ENCODE assay signal across 18 cellular contexts in genomic region chr11:71248251-71248570, GRCh38. TPM values are rescaled to one million over a fixed set of nuclear protein-coding genes. Genes with fewer than 3 reads are reported as not detected.
A peak's percentile ranks its signal among the peaks of the same experiment; 100 is the strongest.
DNase-seq lines count a peak whose midpoint lies in the region; ATAC-seq and TF ChIP-seq lines count a peak whose summit lies in the region.
"Had no signal": no experiment of that assay in that cellular context is flagged by ENCODE, and none has a peak within 500 bp of the region (broad histone marks: within the 10 kb centered on the region; RNA-seq: fewer than 3 reads in every experiment).

No MANE protein-coding gene starts in this region.

- no peak overlapping the region for H2BK5ac ChIP-seq in mesenchymal stem cell (ENCODE audit: low read depth, low read length, poor library complexity, severe bottlenecking)

- no peak overlapping the region for H4K91ac ChIP-seq in mesenchymal stem cell (ENCODE audit: low read length)

- no peak overlapping the region for H3K14ac ChIP-seq in mesenchymal stem cell (ENCODE audit: low read length in 2 of 2)

- H2BK15ac ChIP-seq in mesenchymal stem cell (ENCODE audit: low read depth, poor library complexity, severe bottlenecking) = no peak overlapping the region

- no peak overlapping the region for H3K18ac ChIP-seq in mesenchymal stem cell (ENCODE audit: low read depth in 1 of 2, low read length in 2 of 2)

- H2AFZ ChIP-seq in osteoblast (ENCODE audit: low read length) = no peak overlapping the region
- H2AFZ ChIP-seq in mesenchymal stem cell (ENCODE audit: low read depth, low read length) = no peak overlapping the region

- H3K27me3 ChIP-seq in iPS-15b (ENCODE audit: control insufficient read depth, insufficient read depth, low read length) (no peaks in the 10 kb centered on the region), osteoblast (ENCODE audit: insufficient read depth, low read length) (peaks cover 19% of the 10 kb centered on the region), aorta (ENCODE audit: control insufficient read depth in 1 of 2, insufficient read depth in 2 of 2, low read length in 1 of 2) (no peaks in the 10 kb centered on the region), heart right ventricle (peaks cover 17 to 99% (median 87%) of the 10 kb centered on the region in 7 donors), mesenchymal stem cell (ENCODE audit: control insufficient read depth in 1 of 2, insufficient read depth in 1 of 2, low read length in 2 of 2) (peaks cover 7 to 8% of the 10 kb centered on the region in 2 experiments)

- WGBS in aorta, 2 donors = 90 to 91% methylated on average over 13 of the region's 13 CpGs
- WGBS in heart right ventricle, 2 donors = 85 to 88% methylated on average over 13 of the region's 13 CpGs
- 91% methylated on average over 13 of the region's 13 CpGs for WGBS in mesenchymal stem cell

- no peak overlapping the region for H2BK12ac ChIP-seq in mesenchymal stem cell (ENCODE audit: low read length in 2 of 2)

- DNase-seq in NCI-H748 (lab: John Stamatoyannopoulos, UW; ENCODE audit: unreplicated experiment) (peak; percentile 28), NCI-H748 treated with DMSO at 0.1 percent for 48 hours (lab: John Stamatoyannopoulos, UW) (no peak), osteoblast (ENCODE audit: insufficient read length, low spot score, missing footprints) (peak; percentile 46), aorta (no peak), heart right ventricle (no peak), Kasumi-1 (lab: John Stamatoyannopoulos, UW) (no peak), mesenchymal stem cell (no peak)
- DNase-seq: HCEC 1CT, KBM-7, MV-4-11, NCI-H187, NCI-H2107, NCI-H510A, PC-3, SIG-M5 had no signal

- no peak overlapping the region for H3K27ac ChIP-seq in osteoblast (ENCODE audit: low read depth, low read length)
- H3K27ac ChIP-seq in aorta (ENCODE audit: low read depth in 1 of 2, low read length in 2 of 2) = no peak overlapping the region
- no peak overlapping the region for H3K27ac ChIP-seq in heart right ventricle
- H3K27ac ChIP-seq in mesenchymal stem cell (ENCODE audit: low read length, poor library complexity, severe bottlenecking) = no peak overlapping the region
- H3K27ac ChIP-seq: 22Rv1, RWPE1 had no signal

- H3K36me3 ChIP-seq in iPS-15b (ENCODE audit: control insufficient read depth, insufficient read depth, low read length) = no peaks in the 10 kb centered on the region
- no peaks in the 10 kb centered on the region for H3K36me3 ChIP-seq in osteoblast (ENCODE audit: insufficient read depth, low read length)
- no peaks in the 10 kb centered on the region for H3K36me3 ChIP-seq in aorta (ENCODE audit: control insufficient read depth in 1 of 2, insufficient read depth in 2 of 2, low read length in 1 of 2)
- H3K36me3 ChIP-seq in heart right ventricle = no peaks in the 10 kb centered on the region
- peaks cover 0 to 2% of the 10 kb centered on the region in 2 experiments for H3K36me3 ChIP-seq in mesenchymal stem cell (ENCODE audit: control insufficient read depth in 1 of 2, insufficient read depth in 2 of 2, low read depth in 1 of 2, low read length in 2 of 2)

- peaks cover 4% of the 10 kb centered on the region for H4K20me1 ChIP-seq in osteoblast (ENCODE audit: insufficient read depth, low read length)

- no peaks in the 10 kb centered on the region for H3K79me2 ChIP-seq in osteoblast (ENCODE audit: insufficient read depth, low read length)

- H3K9ac ChIP-seq in iPS-15b (ENCODE audit: low read depth, low read length) (no peak overlapping the region), mesenchymal stem cell (ENCODE audit: low read length) (no peak overlapping the region)

- no peak overlapping the region for H4K8ac ChIP-seq in mesenchymal stem cell (ENCODE audit: low read length)

- H2BK120ac ChIP-seq in mesenchymal stem cell (ENCODE audit: low read depth, low read length) = no peak overlapping the region

- peaks cover 56% of the 10 kb centered on the region for H3K4me1 ChIP-seq in iPS-15b (ENCODE audit: control insufficient read depth, insufficient read depth, low read length)
- peaks cover 7% of the 10 kb centered on the region for H3K4me1 ChIP-seq in osteoblast (ENCODE audit: insufficient read depth, low read length)
- no peaks in the 10 kb centered on the region for H3K4me1 ChIP-seq in aorta (ENCODE audit: control insufficient read depth in 1 of 2, insufficient read depth in 2 of 2, low read length in 2 of 2)
- peaks cover 4 to 22% (median 12%) of the 10 kb centered on the region in 9 donors for H3K4me1 ChIP-seq in heart right ventricle
- H3K4me1 ChIP-seq in mesenchymal stem cell (ENCODE audit: control insufficient read depth, insufficient read depth, low read depth, low read length) = peaks cover 23% of the 10 kb centered on the region

- H3K9me3 ChIP-seq in iPS-15b (ENCODE audit: control insufficient read depth, insufficient read depth, low read length) = no peaks in the 10 kb centered on the region
- H3K9me3 ChIP-seq in osteoblast (ENCODE audit: low read depth, low read length) = no peaks in the 10 kb centered on the region
- no peaks in the 10 kb centered on the region for H3K9me3 ChIP-seq in aorta (ENCODE audit: control insufficient read depth, low read length)
- no peaks in the 10 kb centered on the region for H3K9me3 ChIP-seq in heart right ventricle
- no peaks in the 10 kb centered on the region for H3K9me3 ChIP-seq in mesenchymal stem cell (ENCODE audit: control insufficient read depth, low read length)

- peaks cover 37% of the 10 kb centered on the region for H3K79me1 ChIP-seq in mesenchymal stem cell (replicated peaks; ENCODE audit: low read length, poor library complexity, severe bottlenecking)

- peak overlapping the region; percentile 32 for H3K4me3 ChIP-seq in iPS-15b (ENCODE audit: low read depth, low read length)
- H3K4me3 ChIP-seq in osteoblast (ENCODE audit: insufficient read depth, low read length) = no peak overlapping the region
- H3K4me3 ChIP-seq in aorta (ENCODE audit: low read length in 2 of 2) = no peak overlapping the region
- H3K4me3 ChIP-seq in heart right ventricle = no peak overlapping the region
- no peak overlapping the region for H3K4me3 ChIP-seq in mesenchymal stem cell (ENCODE audit: insufficient read depth in 1 of 2, low read depth in 1 of 2, low read length in 2 of 2)

- TF ChIP-seq CTCF in osteoblast (IDR thresholded peaks at IDR 0.05; ENCODE audit: extremely low read depth, low read depth, low read length) (no peak), heart right ventricle (IDR thresholded peaks at IDR 0.05) (no peak)

- no peak overlapping the region for H2AK5ac ChIP-seq in mesenchymal stem cell (ENCODE audit: low read length, severe bottlenecking)

- ATAC-seq in aorta (ENCODE audit: low FRiP score) (no peak), heart right ventricle (no peak)
- ATAC-seq: PC-3 had no signal

- no peak overlapping the region for H3K23ac ChIP-seq in mesenchymal stem cell (ENCODE audit: low read length in 2 of 2)

- no peak overlapping the region for H3K4ac ChIP-seq in mesenchymal stem cell (ENCODE audit: low read depth in 1 of 2, low read length in 2 of 2)

- H3K4me2 ChIP-seq in osteoblast (ENCODE audit: insufficient read depth, low read length) (no peak overlapping the region), mesenchymal stem cell (ENCODE audit: low read length, poor library complexity, severe bottlenecking) (no peak overlapping the region)

- intact Hi-C loops in aorta (cut with DNase I) (no loop called here), heart right ventricle (cut with DNase I) (no loop called here)

RNA-seq across cellular contexts. Expression of gene SHANK2, which starts 4.2 kb away (rescaled TPM):
- total RNA-seq in osteoblast = 2.5 and 3.5 TPM in 2 replicates
- total RNA-seq in aorta = under 1 TPM; 0.16 to 0.93 TPM
- polyA plus RNA-seq in aorta = 1 to 10 TPM in 1 of 2 donors, not detected in 1; 4.8 TPM
- under 1 TPM in 8 of 10 donors, not detected in 2; 0.06 to 0.71 (median 0.56) TPM for total RNA-seq in heart right ventricle
- polyA plus RNA-seq in heart right ventricle = under 1 TPM; under 0.01 to 0.07 TPM
- polyA plus RNA-seq in mesenchymal stem cell (2013, experiment 1 of 2) = 30.3 TPM
- 30.2 TPM for polyA plus RNA-seq in mesenchymal stem cell (2013, experiment 2 of 2)

Comparison
In these comparisons a context has a peak if more than half of its experiments do, and no peak if none do; other contexts are left out.
1. DNase-seq: peak in NCI-H748 (single experiment) and osteoblast (single experiment); none in NCI-H748 treated with DMSO at 0.1 percent for 48 hours (single experiment), aorta (0 of 2), heart right ventricle (0 of 2), Kasumi-1 (0 of 2) and mesenchymal stem cell (single experiment).